ENCODE assay signal across 8 cellular contexts in genomic region chr17:8173871-8174322, GRCh38. TPM values are rescaled to one million over a fixed set of nuclear protein-coding genes. Genes with fewer than 3 reads are reported as not detected.
A peak's percentile ranks its signal among the peaks of the same experiment; 100 is the strongest.
DNase-seq lines count a peak whose midpoint lies in the region; ATAC-seq and TF ChIP-seq lines count a peak whose summit lies in the region.

No MANE protein-coding gene starts in this region.

- H3K79me1 ChIP-seq in mesendoderm (ENCODE audit: low read length), result no peaks in the 10 kb centered on the region

- H3K4me3 Mint-ChIP-seq in brain, result peak overlapping the region; percentile 85 to 95 (median 90)

- peaks cover 0 to 4% (median 0%) of the 10 kb centered on the region in 5 experiments for H3K9me3 Mint-ChIP-seq in brain

- peak overlapping the region; percentile 37 for H3K4me2 ChIP-seq in mesendoderm (ENCODE audit: low read length)

- no peaks in the 10 kb centered on the region for H3K27me3 ChIP-seq in heart right ventricle
- no peaks in the 10 kb centered on the region for H3K27me3 ChIP-seq in mesendoderm (ENCODE audit: insufficient read depth, low read length, poor library complexity)

- H3K4me1 ChIP-seq in heart right ventricle (peaks cover 11 to 43% (median 27%) of the 10 kb centered on the region in 9 donors), mesendoderm (ENCODE audit: control insufficient read depth, low read depth, low read length) (peaks cover 7% of the 10 kb centered on the region)

- H3K9me3 ChIP-seq in heart right ventricle, result no peaks in the 10 kb centered on the region

- H3K23ac ChIP-seq in mesendoderm (ENCODE audit: low read length), result no peak overlapping the region

- H2BK5ac ChIP-seq in mesendoderm (ENCODE audit: low read length), result no peak overlapping the region

- H2BK15ac ChIP-seq in mesendoderm (replicated peaks; ENCODE audit: low read depth), result no peak overlapping the region

- no peaks in the 10 kb centered on the region for H3K79me2 ChIP-seq in mesendoderm (ENCODE audit: control insufficient read depth, insufficient read depth, low read length)

- no peak for TF ChIP-seq POLR2A in erythroblast (IDR thresholded peaks at IDR 0.05; ENCODE audit: low read length)

- H4K8ac ChIP-seq in mesendoderm (ENCODE audit: low read depth, low read length), result no peak overlapping the region

- H2AK5ac ChIP-seq in mesendoderm (ENCODE audit: low read length), result no peak overlapping the region

- ATAC-seq in heart right ventricle (no peak), Right ventricle myocardium inferior (no peak), GM19395 (IDR thresholded peaks at IDR 0.05; ENCODE audit: unreplicated experiment) (no peak), HG02938 (IDR thresholded peaks at IDR 0.05; ENCODE audit: unreplicated experiment) (no peak)

- peak overlapping the region; percentile 57 for H3K9ac ChIP-seq in mesendoderm (ENCODE audit: low read length)

- H3K4me3 ChIP-seq in heart right ventricle (peak overlapping the region in 9 of 10 donors; percentile 14 to 55 (median 44)), mesendoderm (ENCODE audit: low read length) (no peak overlapping the region)

- H4K5ac ChIP-seq in mesendoderm (ENCODE audit: low read length), result no peak overlapping the region

- intact Hi-C loops in heart right ventricle (cut with DNase I), result loop anchor here in 1 of 10 donors (1.0 kb wide), 1 partner anchor 10 kb away; no protein-coding TSS in a partner anchor
- intact Hi-C loops in Right ventricle myocardium inferior (cut with DNase I), result no loop called here

- 2% methylated on average over 14 of the region's 14 CpGs for WGBS in heart right ventricle, 2 donors
- no CpG with 5 or more reads among the region's 14 CpGs for WGBS in mesendoderm (ENCODE audit: extremely low coverage, insufficient coverage, low lambda C conversion rate)

- peak overlapping the region; percentile 66 for H3K56ac ChIP-seq in mesendoderm (ENCODE audit: low read length)

- H3K27ac Mint-ChIP-seq in brain, result peak overlapping the region; percentile 100

- no peak overlapping the region for H3K4ac ChIP-seq in mesendoderm (ENCODE audit: low read depth, low read length)

- peaks cover 62% of the 10 kb centered on the region for H3K4me1 Mint-ChIP-seq in brain

- no peak for DNase-seq in heart right ventricle
- DNase-seq in Right ventricle myocardium inferior (ENCODE audit: missing footprints), result no peak
- no peak for DNase-seq in mesendoderm
- no peak for DNase-seq in erythroblast (lab: John Stamatoyannopoulos, UW)
- DNase-seq in activated gamma-delta T cell (lab: John Stamatoyannopoulos, UW), result no peak

- peak overlapping the region; percentile 83 to 98 (median 94) for H3K27ac ChIP-seq in heart right ventricle
- H3K27ac ChIP-seq in mesendoderm (ENCODE audit: low read depth, low read length), result no peak overlapping the region

- no peak overlapping the region for H3K18ac ChIP-seq in mesendoderm (ENCODE audit: low read length)

- no peak overlapping the region for H2BK120ac ChIP-seq in mesendoderm (ENCODE audit: low read depth, low read length)

- no peaks in the 10 kb centered on the region for H3K36me3 Mint-ChIP-seq in brain

- TF ChIP-seq CTCF in heart right ventricle (IDR thresholded peaks at IDR 0.05), result no peak
- TF ChIP-seq CTCF in brain (conservative IDR thresholded peaks at IDR 0.05), result no peak

- H3K36me3 ChIP-seq in heart right ventricle (no peaks in the 10 kb centered on the region), mesendoderm (ENCODE audit: control insufficient read depth, insufficient read depth, low read length) (no peaks in the 10 kb centered on the region)

- peaks cover 8% of the 10 kb centered on the region for H3K27me3 Mint-ChIP-seq in brain

RNA-seq across cellular contexts. Expression of gene TMEM107, which starts 2.3 kb away (rescaled TPM):
- 10 to 100 TPM in 1 of 10 donors, 1 to 10 TPM in 9; 5.2 to 15.2 (median 7.3) TPM for total RNA-seq in heart right ventricle
- polyA plus RNA-seq in heart right ventricle, result 1 to 10 TPM; 4.5 to 7.8 TPM
- total RNA-seq in Right ventricle myocardium inferior, result 6.7 TPM
- 47.2 TPM for polyA plus RNA-seq in brain (ENCODE audit: insufficient read depth, low read depth, low replicate concordance)
- 3.7 TPM for polyA plus RNA-seq in mesendoderm (2013, experiment 1 of 2)
- 3.5 TPM for polyA plus RNA-seq in mesendoderm (2013, experiment 2 of 2)

RNA-seq across cellular contexts. Expression of gene VAMP2, which starts 11.1 kb away (rescaled TPM):
- total RNA-seq in heart right ventricle (10 to 100 TPM; 46.8 to 67.8 (median 62.7) TPM), Right ventricle myocardium inferior (56.6 TPM)
- polyA plus RNA-seq in heart right ventricle (10 to 100 TPM; 49.0 to 54.3 TPM), brain (ENCODE audit: insufficient read depth, low read depth, low replicate concordance) (375 TPM)
- 14.1 TPM for polyA plus RNA-seq in mesendoderm (2013, experiment 1 of 2)
- 14.0 TPM for polyA plus RNA-seq in mesendoderm (2013, experiment 2 of 2)

RNA-seq across cellular contexts. Expression of gene BORCS6, which starts 16.1 kb away (rescaled TPM):
- total RNA-seq in heart right ventricle (1 to 10 TPM; 5.3 to 9.4 (median 7.7) TPM), Right ventricle myocardium inferior (9.2 TPM)
- polyA plus RNA-seq in heart right ventricle (10 to 100 TPM in 1 of 2 donors, 1 to 10 TPM in 1; 4.2 to 13.8 TPM), brain (ENCODE audit: insufficient read depth, low read depth, low replicate concordance) (8.7 TPM)
- 1.9 TPM for polyA plus RNA-seq in mesendoderm (2013, experiment 1 of 2)
- polyA plus RNA-seq in mesendoderm (2013, experiment 2 of 2), result 1.8 TPM

RNA-seq across cellular contexts. Expression of gene PER1, which starts 21.7 kb away (rescaled TPM):
- total RNA-seq in heart right ventricle (100 to 1,000 TPM in 6 of 10 donors, 10 to 100 TPM in 4; 37.4 to 154 (median 112) TPM), Right ventricle myocardium inferior (124 TPM)
- polyA plus RNA-seq in heart right ventricle (100 to 1,000 TPM; 112 to 135 TPM), brain (ENCODE audit: insufficient read depth, low read depth, low replicate concordance) (34.2 TPM)
- polyA plus RNA-seq in mesendoderm (2013, experiment 1 of 2), result 10.0 TPM
- polyA plus RNA-seq in mesendoderm (2013, experiment 2 of 2), result 10.0 TPM

RNA-seq across cellular contexts. Expression of gene AURKB, which starts 36.5 kb away (rescaled TPM):
- total RNA-seq in heart right ventricle, result 1 to 10 TPM in 3 of 10 donors, under 1 TPM in 2, not detected in 5; 0.38 to 6.4 (median 1.0) TPM
- polyA plus RNA-seq in heart right ventricle, result 1 to 10 TPM in 1 of 2 donors, under 1 TPM in 1; 0.38 to 1.5 TPM
- 1.2 TPM for total RNA-seq in Right ventricle myocardium inferior
- polyA plus RNA-seq in brain (ENCODE audit: insufficient read depth, low read depth, low replicate concordance), result 55.1 TPM
- polyA plus RNA-seq in mesendoderm (2013, experiment 1 of 2), result 193 TPM
- 193 TPM for polyA plus RNA-seq in mesendoderm (2013, experiment 2 of 2)
